In genomic region chr16:75111514-75112280, GRCh38 we compare ENCODE assay signal across 8 cellular contexts. TPM values are rescaled to one million over a fixed set of nuclear protein-coding genes. Genes with fewer than 3 reads are reported as not detected.
DNase-seq lines count a peak whose midpoint lies in the region; ATAC-seq and TF ChIP-seq lines count a peak whose summit lies in the region.

No MANE protein-coding gene starts in this region.

- no peaks in the 10 kb centered on the region for H3K36me3 Mint-ChIP-seq in CD8-positive, alpha-beta memory T cell
- H3K36me3 Mint-ChIP-seq in natural killer cell, result no peaks in the 10 kb centered on the region

- H3K27ac ChIP-seq in CD8-positive, alpha-beta memory T cell (ENCODE audit: low read depth, low read length), result no peak overlapping the region
- peak overlapping the region; percentile 91 for H3K27ac ChIP-seq in angular gyrus (ENCODE audit: low read depth, low read length)

- H3K4me3 ChIP-seq in CD8-positive, alpha-beta memory T cell (ENCODE audit: low read length), result no peak overlapping the region

- H3K4me1 Mint-ChIP-seq in CD8-positive, alpha-beta memory T cell, result peaks cover 28 to 31% (median 29%) of the 10 kb centered on the region in 3 donors
- H3K4me1 Mint-ChIP-seq in natural killer cell, result peaks cover 0 to 20% of the 10 kb centered on the region in 2 donors

- H3K4me3 Mint-ChIP-seq in CD8-positive, alpha-beta memory T cell, result no peak overlapping the region
- no peak overlapping the region for H3K4me3 Mint-ChIP-seq in natural killer cell

- intact Hi-C loops in natural killer cell (cut with micrococcal nuclease), result loop anchor here (1.0 kb wide), 3 partner anchors 113 to 402 kb away; no protein-coding TSS in a partner anchor

- H3K4me1 ChIP-seq in CD8-positive, alpha-beta memory T cell (ENCODE audit: insufficient read depth, low read length), result peaks cover 32% of the 10 kb centered on the region

- peaks cover 0 to 9% of the 10 kb centered on the region in 2 donors for H3K27me3 Mint-ChIP-seq in CD8-positive, alpha-beta memory T cell
- H3K27me3 Mint-ChIP-seq in natural killer cell (ENCODE audit: low read depth in 2 of 2), result peaks cover 24 to 40% of the 10 kb centered on the region in 2 donors

- ATAC-seq in HG02642 (IDR thresholded peaks at IDR 0.05; ENCODE audit: poor library complexity, unreplicated experiment) (peak; percentile 12), natural killer cell (peak in 2 of 3 donors; percentile 7 to 30), GM18867 (IDR thresholded peaks at IDR 0.05; ENCODE audit: unreplicated experiment) (no peak)

- no peaks in the 10 kb centered on the region for H3K27me3 ChIP-seq in CD8-positive, alpha-beta memory T cell (ENCODE audit: insufficient read depth, low read length, poor library complexity, severe bottlenecking)

- no peaks in the 10 kb centered on the region for H3K9me3 Mint-ChIP-seq in CD8-positive, alpha-beta memory T cell
- no peaks in the 10 kb centered on the region for H3K9me3 Mint-ChIP-seq in natural killer cell

- H3K36me3 ChIP-seq in CD8-positive, alpha-beta memory T cell (ENCODE audit: insufficient read depth, low read length), result no peaks in the 10 kb centered on the region

- DNase-seq in CD8-positive, alpha-beta memory T cell, result no peak
- DNase-seq in natural killer cell (no peak), NCI-H510A treated with DMSO at 0.1 percent for 48 hours (lab: John Stamatoyannopoulos, UW) (no peak), SW 1271 (lab: John Stamatoyannopoulos, UW) (no peak), amygdala (lab: John Stamatoyannopoulos, UW) (no peak)

- peak overlapping the region in 5 of 8 donors; percentile 17 to 88 (median 83) for H3K27ac Mint-ChIP-seq in CD8-positive, alpha-beta memory T cell
- H3K27ac Mint-ChIP-seq in natural killer cell, result no peak overlapping the region

- H3K9me3 ChIP-seq in CD8-positive, alpha-beta memory T cell (ENCODE audit: low read length), result no peaks in the 10 kb centered on the region

- CTCF ChIA-PET in CD8-positive, alpha-beta memory T cell (lab: Charles Lee), result interaction anchor here (0.8 to 4.1 kb wide), 45 partner anchors 10 to 410 kb away, joined by 3 to 31 read pairs (median 5); partner anchors contain the start of genes WDR59 and ZNRF1

- TF ChIP-seq CTCF in natural killer cell (IDR thresholded peaks at IDR 0.05), result no peak

- POLR2A ChIA-PET in CD8-positive, alpha-beta memory T cell (lab: Charles Lee), result interaction anchor here (0.5 to 1.5 kb wide), 3 partner anchors 79 to 127 kb away, joined by 3 to 9 read pairs (median 3); partner anchors contain the start of genes WDR59 and ZNRF1

RNA-seq across cellular contexts. Expression of gene LDHD, which starts 4.9 kb away (rescaled TPM):
- total RNA-seq in CD8-positive, alpha-beta memory T cell, result not detected
- polyA plus RNA-seq in CD8-positive, alpha-beta memory T cell, result 0.10 TPM
- total RNA-seq in natural killer cell, result 1 to 10 TPM in 1 of 3 donors, under 1 TPM in 1, not detected in 1; 0.12 to 1.3 TPM

RNA-seq across cellular contexts. Expression of gene ZFP1, which starts 36.6 kb away (rescaled TPM):
- total RNA-seq in CD8-positive, alpha-beta memory T cell, result 10 to 100 TPM; 13.8 to 17.4 TPM
- 17.2 TPM for polyA plus RNA-seq in CD8-positive, alpha-beta memory T cell
- 10 to 100 TPM in 2 of 3 donors, 1 to 10 TPM in 1; 9.0 to 16.2 (median 14.9) TPM for total RNA-seq in natural killer cell

Comparison
In these comparisons a context has a peak if more than half of its experiments do, and no peak if none do; other contexts are left out.
1. H3K27ac Mint-ChIP-seq: peak in CD8-positive, alpha-beta memory T cell (5 of 8); none in natural killer cell (0 of 2).